8 cellular contexts compared by ENCODE assay signal in genomic region chr6:139124887-139125672, GRCh38. TPM values are rescaled to one million over a fixed set of nuclear protein-coding genes. Genes with fewer than 3 reads are reported as not detected.
A peak's percentile ranks its signal among the peaks of the same experiment; 100 is the strongest.
DNase-seq lines count a peak whose midpoint lies in the region; ATAC-seq, FAIRE-seq and TF ChIP-seq lines count a peak whose summit lies in the region.

No MANE protein-coding gene starts in this region.

- H3K27me3 ChIP-seq in astrocyte (ENCODE audit: insufficient read depth, low read length): no peaks in the 10 kb centered on the region

- no peak overlapping the region for H3K4me3 ChIP-seq in astrocyte (ENCODE audit: insufficient read depth, low read depth, low read length)

- peaks cover 11% of the 10 kb centered on the region for H3K4me1 ChIP-seq in astrocyte (ENCODE audit: insufficient read depth, low read length)

- H3K36me3 ChIP-seq in astrocyte (ENCODE audit: insufficient read depth, low read length): no peaks in the 10 kb centered on the region

- TF ChIP-seq CTCF in GM10266 (IDR thresholded peaks at IDR 0.05; ENCODE audit: control insufficient read depth, insufficient read depth, low read depth, missing control alignments) (peak; percentile 64), astrocyte (IDR thresholded peaks at IDR 0.05; ENCODE audit: insufficient read depth, low read depth, low read length) (no peak)

- peaks cover 5% of the 10 kb centered on the region for H3K27me3 Mint-ChIP-seq in astrocyte (ENCODE audit: low read depth, unreplicated experiment)

- H3K9me3 Mint-ChIP-seq in astrocyte (ENCODE audit: unreplicated experiment): peaks cover 1% of the 10 kb centered on the region

- no peak overlapping the region for H3K9ac ChIP-seq in astrocyte (ENCODE audit: low read length)

- H2AFZ ChIP-seq in astrocyte (ENCODE audit: low read depth, low read length): no peak overlapping the region

- H4K20me1 ChIP-seq in astrocyte (ENCODE audit: insufficient read depth, low read length): no peaks in the 10 kb centered on the region

- no peaks in the 10 kb centered on the region for H3K36me3 Mint-ChIP-seq in astrocyte (ENCODE audit: low read depth, unreplicated experiment)

- DNase-seq in GM10266 (ENCODE audit: extremely low spot score) (peak; percentile 63), KG1 (lab: John Stamatoyannopoulos, UW) (peak; percentile 41), T-helper 2 cell (peak in 4 of 5 experiments; percentile 60 to 98 (median 72)), astrocyte (ENCODE audit: low read depth) (peak; percentile 55), left kidney (ENCODE audit: low read depth, low spot score) (peak; percentile 64), cortex of kidney (lab: John Stamatoyannopoulos, UW) (no peak)
- peak; percentile 34 to 74 for DNase-seq in stimulated activated CD8-positive, alpha-beta memory T cell treated with anti-CD3 and anti-CD28 coated beads, Interleukin-15, amount 100 ng/mL, for 4 hours (ENCODE audit: low read depth in 2 of 2)

- no peaks in the 10 kb centered on the region for H3K79me2 ChIP-seq in astrocyte (ENCODE audit: insufficient read depth, low read length)

- peak; percentile 37 for FAIRE-seq in astrocyte (lab: Jason Lieb, UNC)

- H3K4me3 Mint-ChIP-seq in astrocyte (ENCODE audit: unreplicated experiment): no peak overlapping the region

- H3K4me2 ChIP-seq in astrocyte (ENCODE audit: low read length): no peak overlapping the region

- peaks cover 2% of the 10 kb centered on the region for H3K9me3 ChIP-seq in astrocyte (ENCODE audit: insufficient read depth, low read depth, low read length)

- peak; percentile 100 for ATAC-seq in GM21825 (IDR thresholded peaks at IDR 0.05; ENCODE audit: unreplicated experiment)

- no peak overlapping the region for H3K27ac Mint-ChIP-seq in astrocyte (ENCODE audit: unreplicated experiment)

- peaks cover 22% of the 10 kb centered on the region for H3K4me1 Mint-ChIP-seq in astrocyte (ENCODE audit: low read depth, unreplicated experiment)

- H3K27ac ChIP-seq in astrocyte (ENCODE audit: low read depth, low read length): no peak overlapping the region

RNA-seq across cellular contexts. Expression of gene HECA, which starts 9.8 kb away (rescaled TPM):
- 10.3 and 11.1 TPM in 2 replicates for total RNA-seq in astrocyte
